In the genomic region with DNA sequence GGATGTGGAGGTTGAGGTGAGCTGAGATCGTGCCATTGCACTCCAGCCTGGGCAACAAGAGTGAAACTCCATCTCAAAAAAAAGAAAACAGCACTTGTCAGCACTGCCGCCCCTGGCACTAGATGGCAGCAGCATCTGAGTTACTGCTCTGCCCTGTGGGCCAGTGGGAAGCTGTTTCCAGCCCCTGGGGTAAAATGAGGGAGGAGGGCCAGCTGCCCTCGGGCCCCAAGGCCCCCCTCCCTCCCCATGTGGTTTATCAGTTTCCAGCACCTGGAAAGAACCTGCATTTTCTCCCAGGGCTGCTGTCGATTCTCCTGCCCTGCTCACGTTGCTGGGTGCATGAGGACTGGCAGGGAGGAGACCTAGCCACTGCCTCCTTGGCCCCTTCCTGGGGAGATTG, we compare ENCODE assay signal across 9 cellular contexts. TPM values are rescaled to one million over a fixed set of nuclear protein-coding genes. Genes with fewer than 3 reads are reported as not detected.
A peak's percentile ranks its signal among the peaks of the same experiment; 100 is the strongest.
DNase-seq lines count a peak whose midpoint lies in the region; ATAC-seq and TF ChIP-seq lines count a peak whose summit lies in the region.
"Had no signal": no experiment of that assay in that cellular context is flagged by ENCODE, and none has a peak within 500 bp of the region (broad histone marks: within the 10 kb centered on the region; RNA-seq: fewer than 3 reads in every experiment).

No MANE protein-coding gene starts in this region.

- H3K4me3 ChIP-seq in coronary artery, result no peak overlapping the region

- H3K9me3 Mint-ChIP-seq in activated T-cell treated with anti-CD3 and anti-CD28 coated beads, Interleukin-2, amount 50 U/mL, for 24 hours, result no peaks in the 10 kb centered on the region
- H3K9me3 Mint-ChIP-seq: naive B cell had no signal

- H3K4me3 Mint-ChIP-seq in activated T-cell treated with anti-CD3 and anti-CD28 coated beads, Interleukin-2, amount 50 U/mL, for 24 hours, result no peak overlapping the region
- H3K4me3 Mint-ChIP-seq: naive B cell had no signal

- ATAC-seq in GM21576 (IDR thresholded peaks at IDR 0.05; ENCODE audit: unreplicated experiment), result no peak
- no peak for ATAC-seq in GM19467 (IDR thresholded peaks at IDR 0.05; ENCODE audit: unreplicated experiment)

- DNase-seq in activated T-cell treated with anti-CD3 and anti-CD28 coated beads, Interleukin-2, amount 50 U/mL, for 24 hours, result peak; percentile 42
- DNase-seq in activated T-cell treated with anti-CD3 and anti-CD28 coated beads for 4 hours (no peak), NCI-H69 (lab: John Stamatoyannopoulos, UW) (peak; percentile 35), dermis blood vessel endothelial cell (peak; percentile 60), nucleus accumbens (lab: John Stamatoyannopoulos, UW) (peak in 34 of 56 donors; percentile 5 to 65 (median 24)), coronary artery (ENCODE audit: low spot score) (no peak)
- DNase-seq: naive B cell had no signal

- no peak overlapping the region for H3K27ac ChIP-seq in coronary artery

- H3K27ac Mint-ChIP-seq in activated T-cell treated with anti-CD3 and anti-CD28 coated beads, Interleukin-2, amount 50 U/mL, for 24 hours, result no peak overlapping the region
- H3K27ac Mint-ChIP-seq: naive B cell had no signal

- H3K36me3 Mint-ChIP-seq in activated T-cell treated with anti-CD3 and anti-CD28 coated beads, Interleukin-2, amount 50 U/mL, for 24 hours (ENCODE audit: low read depth), result peaks cover 90% of the 10 kb centered on the region

- no peak for TF ChIP-seq CTCF in coronary artery (IDR thresholded peaks at IDR 0.05)

- no peaks in the 10 kb centered on the region for H3K27me3 Mint-ChIP-seq in activated T-cell treated with anti-CD3 and anti-CD28 coated beads, Interleukin-2, amount 50 U/mL, for 24 hours
- H3K27me3 Mint-ChIP-seq: naive B cell had no signal

- H3K4me1 Mint-ChIP-seq in activated T-cell treated with anti-CD3 and anti-CD28 coated beads, Interleukin-2, amount 50 U/mL, for 24 hours (ENCODE audit: low read depth), result peaks cover 7% of the 10 kb centered on the region

RNA-seq across cellular contexts. Expression of gene CEL, which starts 13.2 kb away (rescaled TPM):
- total RNA-seq in dermis blood vessel endothelial cell, result 0.14 and 0.17 TPM in 2 replicates

RNA-seq across cellular contexts. Expression of gene GTF3C5, which starts 17.8 kb away (rescaled TPM):
- total RNA-seq in dermis blood vessel endothelial cell, result 53.3 and 59.2 TPM in 2 replicates

Comparison
In these comparisons a context has a peak if more than half of its experiments do, and no peak if none do; other contexts are left out.
1. DNase-seq: peak in activated T-cell treated with anti-CD3 and anti-CD28 coated beads, Interleukin-2, amount 50 U/mL, for 24 hours (single experiment), NCI-H69 (single experiment), dermis blood vessel endothelial cell (single experiment) and nucleus accumbens (34 of 56); none in activated T-cell treated with anti-CD3 and anti-CD28 coated beads for 4 hours (single experiment) and coronary artery (single experiment).